9 cellular contexts compared by ENCODE assay signal in the genomic region with DNA sequence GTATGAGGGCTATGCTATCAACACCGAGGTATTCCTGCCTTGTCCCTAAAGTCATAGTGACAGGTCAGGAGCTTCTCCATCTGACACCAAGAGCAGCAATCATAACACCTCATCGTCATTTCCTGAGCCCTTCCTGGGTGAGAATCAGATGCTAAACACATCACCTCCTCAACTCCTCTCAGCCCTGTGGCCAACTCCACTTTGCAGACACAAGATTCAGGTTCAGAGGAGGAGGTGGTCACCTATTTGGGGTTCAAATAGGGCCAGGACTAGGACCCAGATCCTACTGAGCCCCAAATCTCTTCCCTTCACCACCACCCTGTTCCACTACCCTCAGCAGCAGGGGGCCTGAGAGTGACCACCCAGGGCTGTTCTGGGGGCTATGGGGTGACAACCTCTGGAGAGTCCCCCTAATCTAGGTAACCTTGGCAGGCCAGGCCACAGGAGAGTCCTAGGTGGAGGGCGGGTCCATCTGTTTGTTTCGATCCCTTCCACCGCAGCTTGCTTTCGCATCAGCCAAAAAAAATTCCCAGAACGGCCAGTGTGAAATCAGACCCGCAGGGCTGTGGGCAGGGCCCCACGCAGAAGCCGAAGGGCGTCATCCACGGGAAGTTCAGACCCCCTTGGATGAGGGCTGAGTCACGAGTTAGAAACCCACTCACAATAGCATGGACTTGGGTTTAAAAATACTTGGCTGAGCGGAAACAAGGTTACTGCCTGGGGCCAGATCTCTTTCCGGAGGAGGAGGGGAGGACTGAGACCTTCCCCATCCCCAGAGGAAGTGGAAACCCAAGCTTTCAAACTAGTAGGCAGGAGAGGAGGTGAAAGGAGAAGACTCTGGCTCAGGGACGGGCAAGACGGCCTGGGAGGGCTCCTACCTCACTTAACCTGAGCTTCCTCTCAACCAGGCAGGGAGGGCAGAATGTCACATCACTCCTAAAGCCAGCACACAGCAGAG. TPM values are rescaled to one million over a fixed set of nuclear protein-coding genes. Genes with fewer than 3 reads are reported as not detected.
A peak's percentile ranks its signal among the peaks of the same experiment; 100 is the strongest.
DNase-seq lines count a peak whose midpoint lies in the region; ATAC-seq and TF ChIP-seq lines count a peak whose summit lies in the region.
"Had no signal": no experiment of that assay in that cellular context is flagged by ENCODE, and none has a peak within 500 bp of the region (broad histone marks: within the 10 kb centered on the region; RNA-seq: fewer than 3 reads in every experiment).

No MANE protein-coding gene starts in this region.

- H3K27ac Mint-ChIP-seq in HFFc6 (peak overlapping the region; percentile 90), immature natural killer cell (peak overlapping the region; percentile 99 to 100 (median 100))
- H3K27ac Mint-ChIP-seq in activated naive CD8-positive, alpha-beta T cell treated with anti-CD3 and anti-CD28 coated beads, Interleukin-2, amount 10 ng/mL, durations not matched to agents 7 days and 5 days, result peak overlapping the region; percentile 96

- no peak for TF ChIP-seq CTCF in HFFc6 (IDR thresholded peaks at IDR 0.05)

- H3K9me3 Mint-ChIP-seq in HFFc6 (no peaks in the 10 kb centered on the region), immature natural killer cell (peaks cover 0 to 2% (median 0%) of the 10 kb centered on the region in 6 donors)
- H3K9me3 Mint-ChIP-seq in activated naive CD8-positive, alpha-beta T cell treated with anti-CD3 and anti-CD28 coated beads, Interleukin-2, amount 10 ng/mL, durations not matched to agents 7 days and 5 days, result no peaks in the 10 kb centered on the region

- peak; percentile 77 for DNase-seq in GF-D8 (lab: John Stamatoyannopoulos, UW)
- peak; percentile 18 for DNase-seq in HFFc6
- peak; percentile 61 for DNase-seq in activated naive CD8-positive, alpha-beta T cell treated with anti-CD3 and anti-CD28 coated beads, Interleukin-2, amount 10 ng/mL, durations not matched to agents 7 days and 5 days
- DNase-seq in immature natural killer cell, result peak; percentile 81 to 86 (median 85)
- peak; percentile 54 for DNase-seq in stimulated activated naive CD4-positive, alpha-beta T cell treated with Interleukin-2 at 50 U/mL for 16 hours (lab: John Stamatoyannopoulos, UW)
- DNase-seq in NCI-H1092 (lab: John Stamatoyannopoulos, UW), result no peak
- no peak for DNase-seq in SW480 (ENCODE audit: low spot score)

- ATAC-seq in activated naive CD8-positive, alpha-beta T cell treated with anti-CD3 and anti-CD28 coated beads, Interleukin-2, amount 10 ng/mL, durations not matched to agents 7 days and 5 days (ENCODE audit: low read depth), result peak; percentile 31

- H3K27me3 Mint-ChIP-seq in HFFc6 (ENCODE audit: insufficient read depth) (no peaks in the 10 kb centered on the region), immature natural killer cell (ENCODE audit: low read depth in 3 of 3) (peaks cover 28 to 63% (median 54%) of the 10 kb centered on the region in 3 donors)
- no peaks in the 10 kb centered on the region for H3K27me3 Mint-ChIP-seq in activated naive CD8-positive, alpha-beta T cell treated with anti-CD3 and anti-CD28 coated beads, Interleukin-2, amount 10 ng/mL, durations not matched to agents 7 days and 5 days

- POLR2A ChIA-PET in activated naive CD8-positive, alpha-beta T cell treated with anti-CD3 and anti-CD28 coated beads, Interleukin-2, amount 10 ng/mL, durations not matched to agents 7 days and 5 days (lab: Charles Lee), result interaction anchor here (0.5 to 9.4 kb wide), 11 partner anchors 7 to 173 kb away, joined by 3 to 407 read pairs (median 4); partner anchors contain the start of genes FBXW11 and STK10

- H3K4me1 Mint-ChIP-seq in HFFc6 (ENCODE audit: low read depth) (peaks cover 49% of the 10 kb centered on the region), immature natural killer cell (peaks cover 87 to 95% of the 10 kb centered on the region in 2 donors)
- peaks cover 67% of the 10 kb centered on the region for H3K4me1 Mint-ChIP-seq in activated naive CD8-positive, alpha-beta T cell treated with anti-CD3 and anti-CD28 coated beads, Interleukin-2, amount 10 ng/mL, durations not matched to agents 7 days and 5 days

- H3K4me3 Mint-ChIP-seq in HFFc6 (peak overlapping the region; percentile 71), immature natural killer cell (peak overlapping the region; percentile 91 to 97 (median 92))
- peak overlapping the region; percentile 89 for H3K4me3 Mint-ChIP-seq in activated naive CD8-positive, alpha-beta T cell treated with anti-CD3 and anti-CD28 coated beads, Interleukin-2, amount 10 ng/mL, durations not matched to agents 7 days and 5 days

- H3K36me3 Mint-ChIP-seq in HFFc6 (ENCODE audit: low read depth), result peaks cover 18% of the 10 kb centered on the region
- peaks cover 51% of the 10 kb centered on the region for H3K36me3 Mint-ChIP-seq in activated naive CD8-positive, alpha-beta T cell treated with anti-CD3 and anti-CD28 coated beads, Interleukin-2, amount 10 ng/mL, durations not matched to agents 7 days and 5 days
- peaks cover 16 to 29% (median 16%) of the 10 kb centered on the region in 3 donors for H3K36me3 Mint-ChIP-seq in immature natural killer cell

TF ChIP-seq in PFSK-1, 5 proteins besides CTCF, POLR2A, EP300 and RAD21:
- TF ChIP-seq REST (IDR thresholded peaks at IDR 0.05; ENCODE audit: insufficient read depth in 1 of 2, low read depth in 2 of 2, low read length in 2 of 2), result peak in 1 of 2 experiments; percentile 54; a peak in 1 of 4 replicates
- no peak; the same call in 1 of the 2 replicates for TF ChIP-seq POLR2AphosphoS5 (IDR thresholded peaks at IDR 0.05; ENCODE audit: low read depth, low read length)
- no peak for TF ChIP-seq TAF1 (IDR thresholded peaks at IDR 0.05; ENCODE audit: borderline replicate concordance, insufficient read depth, low read length)
- TF ChIP-seq SIN3A (IDR thresholded peaks at IDR 0.05; ENCODE audit: borderline replicate concordance, insufficient read depth, low read length), result peak; percentile 76; the same call in 1 of the 2 replicates
- TF ChIP-seq FOXP2 (optimal IDR thresholded peaks at IDR 0.05; ENCODE audit: borderline replicate concordance, extremely low read depth, extremely low read length, insufficient read depth), result peak; percentile 38

RNA-seq across cellular contexts. Expression of gene STK10, which starts 8.7 kb away (rescaled TPM):
- 10 to 100 TPM; 39.8 to 51.6 (median 47.5) TPM for total RNA-seq in HFFc6 (2021; fragmentation: NEBNext Ultra II Directional; extraction: Animal tissue kit (Norgen Biotek cat#: 25700))
- 44.2 TPM for polyA plus RNA-seq in PFSK-1 (2012; ENCODE audit: insufficient read length, low read depth)
- 100 to 1,000 TPM; 319 to 320 TPM for total RNA-seq in activated naive CD8-positive, alpha-beta T cell treated with anti-CD3 and anti-CD28 coated beads, Interleukin-2, amount 10 ng/mL, durations not matched to agents 7 days and 5 days
- polyA plus RNA-seq in immature natural killer cell, result 100 to 1,000 TPM in 1 of 3 donors, 10 to 100 TPM in 2; 24.8 to 274 (median 54.9) TPM

RNA-seq across cellular contexts. Expression of gene EFCAB9, which starts 14.7 kb away (rescaled TPM):
- total RNA-seq in HFFc6 (2021; fragmentation: NEBNext Ultra II Directional; extraction: Animal tissue kit (Norgen Biotek cat#: 25700)), result not detected
- not detected for polyA plus RNA-seq in PFSK-1 (2012; ENCODE audit: insufficient read length, low read depth)
- not detected for total RNA-seq in activated naive CD8-positive, alpha-beta T cell treated with anti-CD3 and anti-CD28 coated beads, Interleukin-2, amount 10 ng/mL, durations not matched to agents 7 days and 5 days
- not detected for polyA plus RNA-seq in immature natural killer cell
- total RNA-seq: kidney epithelial cell had no signal

Comparison
In these comparisons a context has a peak if more than half of its experiments do, and no peak if none do; other contexts are left out.
1. DNase-seq: peak in GF-D8 (single experiment), HFFc6 (single experiment), activated naive CD8-positive, alpha-beta T cell treated with anti-CD3 and anti-CD28 coated beads, Interleukin-2, amount 10 ng/mL, durations not matched to agents 7 days and 5 days (single experiment), immature natural killer cell (3 of 3) and stimulated activated naive CD4-positive, alpha-beta T cell treated with Interleukin-2 at 50 U/mL for 16 hours (single experiment); none in NCI-H1092 (single experiment) and SW480 (single experiment).
2. RNA of gene STK10, which starts 8.7 kb away (total RNA-seq): 319 to 320 TPM in activated naive CD8-positive, alpha-beta T cell treated with anti-CD3 and anti-CD28 coated beads, Interleukin-2, amount 10 ng/mL, durations not matched to agents 7 days and 5 days; 39.8 to 51.6 TPM in HFFc6; every median in the first group is over 4 times any median in the second.
3. Peak in every context shown above with its lines, with median percentiles within 50 percentile points of each other: H3K27ac Mint-ChIP-seq and H3K4me3 Mint-ChIP-seq.